1 cellular context compared by ENCODE assay signal in genomic region chr16:27363246-27363632, GRCh38.
TF ChIP-seq lines count a peak whose summit lies in the region.

No MANE protein-coding gene starts in this region.

TF ChIP-seq in WTC11, 78 proteins besides CTCF, POLR2A, EP300 and RAD21 (continued from another document):
- TF ChIP-seq PRRX2 (CRISPR knock-in tag; IDR thresholded peaks at IDR 0.05) = no peak
- TF ChIP-seq SP1 (CRISPR knock-in tag; conservative IDR thresholded peaks at IDR 0.05) = no peak
- TF ChIP-seq USF2 (CRISPR knock-in tag; IDR thresholded peaks at IDR 0.05) = no peak
